In genomic region chr3:104273046-104273649, GRCh38 we compare ENCODE assay signal across 8 cellular contexts.
DNase-seq lines count a peak whose midpoint lies in the region; ATAC-seq and TF ChIP-seq lines count a peak whose summit lies in the region.

No MANE protein-coding gene starts in this region.

- no peaks in the 10 kb centered on the region for H3K79me1 ChIP-seq in H9 (ENCODE audit: insufficient read depth, low read depth, low read length, poor library complexity, severe bottlenecking)

- no peak overlapping the region for H3K23ac ChIP-seq in H9 (ENCODE audit: insufficient read length, low read depth, low read length)

- no peaks in the 10 kb centered on the region for H3K4me1 ChIP-seq in H9 (ENCODE audit: insufficient read depth, low read length)
- no peaks in the 10 kb centered on the region for H3K4me1 ChIP-seq in ovary (ENCODE audit: insufficient read depth)

- no peak overlapping the region for H2BK12ac ChIP-seq in H9 (ENCODE audit: insufficient read length, low read depth, low read length)

- TF ChIP-seq POLR2A in ovary (IDR thresholded peaks at IDR 0.05), result no peak

- no peak overlapping the region for H2AFZ ChIP-seq in H9 (ENCODE audit: low read length)

- H3K4me3 Mint-ChIP-seq in H9 (no peak overlapping the region), chondrocyte (ENCODE audit: unreplicated experiment) (no peak overlapping the region)

- no peak overlapping the region for H3K56ac ChIP-seq in H9 (ENCODE audit: insufficient read length, low read depth, low read length)

- H2BK20ac ChIP-seq in H9 (ENCODE audit: low read depth, low read length, poor library complexity, severe bottlenecking), result no peak overlapping the region

- TF ChIP-seq CTCF in H9 (conservative IDR thresholded peaks at IDR 0.05), result peak; percentile 87
- TF ChIP-seq CTCF in chondrocyte (IDR thresholded peaks at IDR 0.05), result peak; percentile 92
- peak in 2 of 3 donors; percentile 18 to 27 for TF ChIP-seq CTCF in ovary (IDR thresholded peaks at IDR 0.05)

- no peaks in the 10 kb centered on the region for H3K27me3 ChIP-seq in H9 (ENCODE audit: insufficient read depth, low read length)
- no peaks in the 10 kb centered on the region for H3K27me3 ChIP-seq in ovary

- no peak overlapping the region for H2BK120ac ChIP-seq in H9 (ENCODE audit: low read depth, low read length, poor library complexity, severe bottlenecking)

- H3K18ac ChIP-seq in H9 (ENCODE audit: insufficient read length, low read depth, low read length), result no peak overlapping the region

- H4K5ac ChIP-seq in H9 (ENCODE audit: insufficient read length, low read depth, low read length), result no peak overlapping the region

- no peak overlapping the region for H4K8ac ChIP-seq in H9 (replicated peaks; ENCODE audit: insufficient read length, low read depth, low read length)

- no peak overlapping the region for H3K27ac Mint-ChIP-seq in H9
- H3K27ac Mint-ChIP-seq in chondrocyte (ENCODE audit: unreplicated experiment), result no peak overlapping the region

- no peak overlapping the region for H3T11ph ChIP-seq in H9 (ENCODE audit: low read length)

- no CpG with 5 or more reads among the region's 4 CpGs for WGBS in H9 (ENCODE audit: extremely low coverage, insufficient read length, low lambda C conversion rate)
- WGBS in ovary, 3 donors, result 72 to 79% (median 74%) methylated on average over 4 of the region's 4 CpGs

- H3K27ac ChIP-seq in H9 (ENCODE audit: insufficient read length, low read depth, low read length), result no peak overlapping the region
- H3K27ac ChIP-seq in ovary, result no peak overlapping the region

- H3K4me2 ChIP-seq in H9 (ENCODE audit: insufficient read depth, insufficient read length, low read length), result no peak overlapping the region

- DNase-seq in DMS153 (lab: John Stamatoyannopoulos, UW) (peak; percentile 13), H9 (no peak), NCI-H2196 treated with DMSO at 0.1 percent for 48 hours (lab: John Stamatoyannopoulos, UW; ENCODE audit: unreplicated experiment) (peak; percentile 3), chondrocyte (ENCODE audit: low spot score) (no peak), ovary (no peak), left colon (no peak)

- no peak overlapping the region for H2BK5ac ChIP-seq in H9 (ENCODE audit: insufficient read length, low read length)

- intact Hi-C loops in ovary (cut with DNase I) (no loop called here), left colon (cut with DNase I, micrococcal nuclease) (loop anchor here in 1 of 2 donors (10.0 kb wide), 1 partner anchor 1242 kb away; no protein-coding TSS in a partner anchor)

- no peak overlapping the region for H4K91ac ChIP-seq in H9 (ENCODE audit: insufficient read length, low read depth, low read length)

- ATAC-seq in HG02981 (IDR thresholded peaks at IDR 0.05; ENCODE audit: unreplicated experiment) (no peak), esophagus mucosa (no peak), left colon (no peak)

- H3K4me1 Mint-ChIP-seq in H9, result peaks cover 8 to 9% of the 10 kb centered on the region in 2 experiments; a peak in 1 of 4 replicates
- H3K4me1 Mint-ChIP-seq in chondrocyte (ENCODE audit: low read depth), result peaks cover 10% of the 10 kb centered on the region

- H3K27me3 Mint-ChIP-seq in H9 (ENCODE audit: low read depth) (no peaks in the 10 kb centered on the region), chondrocyte (ENCODE audit: low read depth) (no peaks in the 10 kb centered on the region)

- no peak for TF ChIP-seq EP300 in ovary (IDR thresholded peaks at IDR 0.05)

- H3K14ac ChIP-seq in H9 (ENCODE audit: insufficient read depth, low read length), result no peak overlapping the region

- H3K79me2 ChIP-seq in H9 (ENCODE audit: insufficient read depth, low read length), result no peaks in the 10 kb centered on the region

- H3K36me3 Mint-ChIP-seq in H9 (ENCODE audit: insufficient read depth in 1 of 3, low read depth in 3 of 3), result peaks cover 9 to 31% (median 23%) of the 10 kb centered on the region in 3 experiments
- no peaks in the 10 kb centered on the region for H3K36me3 Mint-ChIP-seq in chondrocyte (ENCODE audit: low read depth)

- peaks cover 18% of the 10 kb centered on the region for H3K9me3 ChIP-seq in H9 (ENCODE audit: control insufficient read depth, low read depth, low read length)
- no peaks in the 10 kb centered on the region for H3K9me3 ChIP-seq in ovary

- no peak overlapping the region for H3K4ac ChIP-seq in H9 (ENCODE audit: low read depth, low read length)

- H2AK5ac ChIP-seq in H9 (ENCODE audit: insufficient read length, low read length), result no peak overlapping the region

- no peaks in the 10 kb centered on the region for H4K20me1 ChIP-seq in H9 (ENCODE audit: control insufficient read depth, insufficient read depth, insufficient read length)

- no peaks in the 10 kb centered on the region for H3K36me3 ChIP-seq in ovary

- H3K9ac ChIP-seq in H9 (ENCODE audit: extremely low read depth, insufficient read length, low read length), result no peak overlapping the region

- H2BK15ac ChIP-seq in H9 (ENCODE audit: low read depth, low read length), result no peak overlapping the region

- H3K23me2 ChIP-seq in H9 (ENCODE audit: insufficient read length, low read depth, low read length, poor library complexity, severe bottlenecking), result no peaks in the 10 kb centered on the region

- H3K9me3 Mint-ChIP-seq in H9 (peaks cover 16 to 19% of the 10 kb centered on the region in 2 experiments), chondrocyte (ENCODE audit: low read depth) (peaks cover 12% of the 10 kb centered on the region)

- H3K4me3 ChIP-seq in ovary, result no peak overlapping the region

Comparison
In these comparisons a context has a peak if more than half of its experiments do, and no peak if none do; other contexts are left out.
1. DNase-seq: peak in DMS153 (single experiment) and NCI-H2196 treated with DMSO at 0.1 percent for 48 hours (single experiment); none in H9 (single experiment), chondrocyte (single experiment), ovary (0 of 5) and left colon (0 of 2).
2. CTCF ChIP-seq: peak in every context shown above with its lines; median percentile 92 in chondrocyte; 87 in H9; 22 in ovary.